Comparison of ENCODE assay signal across 8 cellular contexts in genomic region chr2:110609843-110610612, GRCh38. TPM values are rescaled to one million over a fixed set of nuclear protein-coding genes. Genes with fewer than 3 reads are reported as not detected.
DNase-seq lines count a peak whose midpoint lies in the region; ATAC-seq and TF ChIP-seq lines count a peak whose summit lies in the region.
"Not testable (repeated sequence)": the region's sequence is repeated elsewhere in the genome, so short reads cannot be mapped to it uniquely, and the experiment has no call there.

No MANE protein-coding gene starts in this region.

- H3K36me3 ChIP-seq in esophagus squamous epithelium, tibial artery: not testable (repeated sequence)

- not testable (repeated sequence) for TF ChIP-seq POLR2A in esophagus squamous epithelium (IDR thresholded peaks at IDR 0.05)

- peak overlapping the region in 3 of 4 donors; percentile 17 to 43 (median 31) for H3K4me3 ChIP-seq in esophagus squamous epithelium
- peak overlapping the region; percentile 39 to 40 for H3K4me3 ChIP-seq in tibial artery

- not testable (repeated sequence) for H3K27me3 ChIP-seq in esophagus squamous epithelium, tibial artery

- not testable (repeated sequence) for TF ChIP-seq CTCF in esophagus squamous epithelium (IDR thresholded peaks at IDR 0.05); nephron progenitor cell (IDR thresholded peaks at IDR 0.05); tibial artery (IDR thresholded peaks at IDR 0.05)

- H3K27me3 Mint-ChIP-seq in T-cell; activated T-cell treated with anti-CD3 and anti-CD28 coated beads, Interleukin-2, amount 50 U/mL, for 72 hours (ENCODE audit: low read depth); nephron progenitor cell (ENCODE audit: low read depth, poor library complexity): not testable (repeated sequence)

- POLR2A ChIA-PET in T-cell (lab: Charles Lee), result not testable (repeated sequence)

- not testable (repeated sequence) for H3K9me3 Mint-ChIP-seq in T-cell; activated T-cell treated with anti-CD3 and anti-CD28 coated beads, Interleukin-2, amount 50 U/mL, for 72 hours; nephron progenitor cell

- peak; percentile 38 for ATAC-seq in GM18498 (IDR thresholded peaks at IDR 0.05; ENCODE audit: unreplicated experiment)
- ATAC-seq in HG02678 (IDR thresholded peaks at IDR 0.05; ENCODE audit: unreplicated experiment), result peak; percentile 25
- peak; percentile 56 to 69 (median 62) for ATAC-seq in T-cell (replicated peaks in 1 of 4)
- ATAC-seq in activated T-cell treated with anti-CD3 and anti-CD28 coated beads, Interleukin-2, amount 50 U/mL, for 72 hours (replicated peaks in 1 of 2), result peak; percentile 53
- ATAC-seq in left lobe of liver, result peak; percentile 38

- not testable (repeated sequence) for H3K9me3 ChIP-seq in esophagus squamous epithelium, tibial artery

- peak overlapping the region in 1 of 3 donors; percentile 36 for H3K4me3 Mint-ChIP-seq in T-cell
- H3K4me3 Mint-ChIP-seq in activated T-cell treated with anti-CD3 and anti-CD28 coated beads, Interleukin-2, amount 50 U/mL, for 72 hours; nephron progenitor cell: not testable (repeated sequence)

- WGBS in esophagus squamous epithelium, 2 donors, result no CpG with 5 or more reads among the region's 45 CpGs

- not testable (repeated sequence) for H3K27ac Mint-ChIP-seq in T-cell; activated T-cell treated with anti-CD3 and anti-CD28 coated beads, Interleukin-2, amount 50 U/mL, for 72 hours; nephron progenitor cell

- H3K27ac ChIP-seq in esophagus squamous epithelium, tibial artery: not testable (repeated sequence)

- not testable (repeated sequence) for H3K4me1 Mint-ChIP-seq in T-cell; activated T-cell treated with anti-CD3 and anti-CD28 coated beads, Interleukin-2, amount 50 U/mL, for 72 hours (ENCODE audit: low read depth); nephron progenitor cell

- not testable (repeated sequence) for H3K4me1 ChIP-seq in esophagus squamous epithelium, tibial artery

- H3K36me3 Mint-ChIP-seq in T-cell; activated T-cell treated with anti-CD3 and anti-CD28 coated beads, Interleukin-2, amount 50 U/mL, for 72 hours (ENCODE audit: insufficient read depth in 2 of 2); nephron progenitor cell (ENCODE audit: low read depth): not testable (repeated sequence)

- CTCF ChIA-PET in T-cell (lab: Charles Lee), result not testable (repeated sequence)

- intact Hi-C loops in esophagus squamous epithelium (cut with DNase I); tibial artery (cut with DNase I; ENCODE audit: low total_unique reads): not testable (repeated sequence)

- DNase-seq in T-cell (peak in 1 of 34 experiments; percentile 5), nephron progenitor cell (peak; percentile 5)
- DNase-seq in activated T-cell treated with anti-CD3 and anti-CD28 coated beads, Interleukin-2, amount 50 U/mL, for 72 hours; esophagus squamous epithelium (lab: John Stamatoyannopoulos, UW); left lobe of liver (ENCODE audit: low spot score); tibial artery: not testable (repeated sequence)

RNA-seq across cellular contexts. Expression of gene RGPD6, which starts 33.0 kb away (rescaled TPM):
- total RNA-seq in T-cell, result 100 to 1,000 TPM in 1 of 5 donors, 10 to 100 TPM in 3, 1 to 10 TPM in 1; 7.2 to 140 (median 19.0) TPM
- 10 to 100 TPM in 1 of 2 donors, 1 to 10 TPM in 1; 8.6 to 30.1 TPM for total RNA-seq in activated T-cell treated with anti-CD3 and anti-CD28 coated beads, Interleukin-2, amount 50 U/mL, for 72 hours
- total RNA-seq in esophagus squamous epithelium, result 10 to 100 TPM; 11.4 to 49.6 (median 17.0) TPM
- 2.7 TPM for total RNA-seq in left lobe of liver
